Comparison of ENCODE assay signal across 8 cellular contexts in genomic region chr11:130159657-130160459, GRCh38. TPM values are rescaled to one million over a fixed set of nuclear protein-coding genes. Genes with fewer than 3 reads are reported as not detected.
DNase-seq lines count a peak whose midpoint lies in the region; ATAC-seq and TF ChIP-seq lines count a peak whose summit lies in the region.

ST14 (plus strand) TSS chr11:130159782; CDS start chr11:130159980, 198 bp downstream.

- in situ Hi-C loops in GM13976 (cut with MboI; ENCODE audit: low sequenced_read_pairs, unreplicated experiment) = no loop called here

- TF ChIP-seq CTCF in GM13976 (IDR thresholded peaks at IDR 0.05; ENCODE audit: borderline replicate concordance, control extremely low read depth, extremely low read depth, insufficient read depth, missing control alignments) = no peak
- no peak for TF ChIP-seq CTCF in NB4 (IDR thresholded peaks at IDR 0.05; ENCODE audit: low read depth, low read length)
- TF ChIP-seq CTCF in lower leg skin (IDR thresholded peaks at IDR 0.05) = no peak
- peak in 2 of 6 experiments; percentile 9 to 16 for TF ChIP-seq CTCF in upper lobe of left lung (IDR thresholded peaks at IDR 0.05)

- intact Hi-C loops in lower leg skin (cut with DNase I; ENCODE audit: low total_unique reads) = no loop called here

- H3K36me3 ChIP-seq in upper lobe of left lung = no peaks in the 10 kb centered on the region

- peaks cover 25 to 55% (median 44%) of the 10 kb centered on the region in 4 donors for H3K4me1 ChIP-seq in upper lobe of left lung

- TF ChIP-seq POLR2A in NB4 (IDR thresholded peaks at IDR 0.05; ENCODE audit: extremely low read depth, insufficient read length) (no peak), lower leg skin (IDR thresholded peaks at IDR 0.05) (no peak), upper lobe of left lung (IDR thresholded peaks at IDR 0.05) (peak in 3 of 4 donors; percentile 41 to 82 (median 66))

- peaks cover 0 to 11% (median 0%) of the 10 kb centered on the region in 4 donors for H3K27me3 ChIP-seq in upper lobe of left lung

- H3K9me3 ChIP-seq in upper lobe of left lung = no peaks in the 10 kb centered on the region

- H3K27ac ChIP-seq in upper lobe of left lung = peak within 1 kb of the TSS; percentile 73 to 89 (median 75)

- peak; percentile 53 to 76 for ATAC-seq in upper lobe of left lung (ENCODE audit: low FRiP score in 2 of 2)
- ATAC-seq in HG03565 (IDR thresholded peaks at IDR 0.05; ENCODE audit: unreplicated experiment) = no peak

- no peak for TF ChIP-seq EP300 in upper lobe of left lung (IDR thresholded peaks at IDR 0.05)

- peak; percentile 74 for DNase-seq in GM13976 (ENCODE audit: low spot score)
- DNase-seq in NB4 (ENCODE audit: low read depth) = peak; percentile 38
- DNase-seq in astrocyte of the hippocampus (ENCODE audit: low read depth, low spot score) = peak; percentile 44
- peak; percentile 51 to 88 for DNase-seq in lower leg skin (ENCODE audit: low spot score in 2 of 2)
- DNase-seq in upper lobe of left lung = peak; percentile 80 to 93
- DNase-seq in pons (ENCODE audit: low spot score) = no peak
- DNase-seq in cerebellar cortex (ENCODE audit: low spot score) = no peak

- H3K4me3 ChIP-seq in NB4 (ENCODE audit: low read depth, low read length) (no peak within 1 kb of the TSS), lower leg skin (ENCODE audit: low read depth, poor library complexity, severe bottlenecking) (peak within 1 kb of the TSS; percentile 11), upper lobe of left lung (peak within 1 kb of the TSS; percentile 31 to 70 (median 58))

- 2% methylated on average over 58 to 77 of the region's 88 CpGs for WGBS in lower leg skin, 2 donors
- WGBS in upper lobe of left lung, 2 donors = 8 to 11% methylated on average over 29 to 62 of the region's 88 CpGs

RNA-seq across cellular contexts. Expression of gene ST14, which starts in this region (rescaled TPM):
- 100 to 1,000 TPM in 1 of 4 donors, 10 to 100 TPM in 3; 75.4 to 107 (median 87.1) TPM for total RNA-seq in lower leg skin
- 100 to 1,000 TPM in 1 of 6 donors, 10 to 100 TPM in 5; 49.2 to 105 (median 72.1) TPM for total RNA-seq in upper lobe of left lung

Comparison
In these comparisons a context has a peak if more than half of its experiments do, and no peak if none do; other contexts are left out.
1. DNase-seq: peak in GM13976 (single experiment), NB4 (single experiment), astrocyte of the hippocampus (single experiment), lower leg skin (2 of 2) and upper lobe of left lung (2 of 2); none in pons (single experiment) and cerebellar cortex (single experiment).
2. POLR2A ChIP-seq: peak in upper lobe of left lung (3 of 4); none in NB4 (single experiment) and lower leg skin (0 of 2).